ENCODE assay signal across 21 cellular contexts in genomic region chr17:65028537-65028843, GRCh38. TPM values are rescaled to one million over a fixed set of nuclear protein-coding genes. Genes with fewer than 3 reads are reported as not detected.
A peak's percentile ranks its signal among the peaks of the same experiment; 100 is the strongest.
DNase-seq lines count a peak whose midpoint lies in the region; ATAC-seq, FAIRE-seq and TF ChIP-seq lines count a peak whose summit lies in the region.
"Had no signal": no experiment of that assay in that cellular context is flagged by ENCODE, and none has a peak within 500 bp of the region (broad histone marks: within the 10 kb centered on the region; RNA-seq: fewer than 3 reads in every experiment).

No MANE protein-coding gene starts in this region.

- H3K27ac Mint-ChIP-seq in CD14-positive monocyte, result peak overlapping the region in 6 of 7 donors; percentile 34 to 91 (median 85)
- peak overlapping the region; percentile 85 for H3K27ac Mint-ChIP-seq in activated CD4-positive, alpha-beta memory T cell treated with anti-CD3 and anti-CD28 coated beads, Interleukin-2, amount 10 ng/mL, durations not matched to agents 7 days and 5 days
- peak overlapping the region; percentile 37 for H3K27ac Mint-ChIP-seq in mesothelial cell of epicardium

- FAIRE-seq in GM12891 (lab: Jason Lieb, UNC), result peak; percentile 35
- FAIRE-seq: astrocyte, keratinocyte, TTC549 had no signal

- H3K9me3 ChIP-seq in prostate gland, result no peaks in the 10 kb centered on the region
- H3K9me3 ChIP-seq: ovary, SJSA1, uterus had no signal

- no peak overlapping the region for H3K27ac ChIP-seq in prostate gland
- H3K27ac ChIP-seq: ovary, uterus had no signal

- 96% methylated on average over 1 of the region's 1 CpG for WGBS in prostate gland

- H3K4me1 Mint-ChIP-seq in CD14-positive monocyte (peaks cover 45% of the 10 kb centered on the region), mesothelial cell of epicardium (peaks cover 7% of the 10 kb centered on the region)
- peaks cover 77% of the 10 kb centered on the region for H3K4me1 Mint-ChIP-seq in activated CD4-positive, alpha-beta memory T cell treated with anti-CD3 and anti-CD28 coated beads, Interleukin-2, amount 10 ng/mL, durations not matched to agents 7 days and 5 days

- H3K4me3 ChIP-seq in prostate gland, result no peak overlapping the region
- H3K4me3 ChIP-seq: BLaER1, coronary artery, ovary, SJSA1, uterus had no signal

- no peaks in the 10 kb centered on the region for H3K27me3 ChIP-seq in prostate gland (replicated peaks; ENCODE audit: insufficient read depth)
- H3K27me3 ChIP-seq: BLaER1, ovary, SJSA1, uterus had no signal

- H3K9me3 Mint-ChIP-seq in CD14-positive monocyte, result peaks cover 0 to 1% (median 0%) of the 10 kb centered on the region in 7 donors
- no peaks in the 10 kb centered on the region for H3K9me3 Mint-ChIP-seq in activated CD4-positive, alpha-beta memory T cell treated with anti-CD3 and anti-CD28 coated beads, Interleukin-2, amount 10 ng/mL, durations not matched to agents 7 days and 5 days
- H3K9me3 Mint-ChIP-seq in mesothelial cell of epicardium, result peaks cover 3% of the 10 kb centered on the region

- ATAC-seq in HG02798 (IDR thresholded peaks at IDR 0.05; ENCODE audit: poor library complexity, unreplicated experiment) (no peak), HG03135 (IDR thresholded peaks at IDR 0.05; ENCODE audit: unreplicated experiment) (no peak)
- ATAC-seq: esophagus mucosa had no signal

- H3K4me3 Mint-ChIP-seq in CD14-positive monocyte, result no peak overlapping the region
- no peak overlapping the region for H3K4me3 Mint-ChIP-seq in activated CD4-positive, alpha-beta memory T cell treated with anti-CD3 and anti-CD28 coated beads, Interleukin-2, amount 10 ng/mL, durations not matched to agents 7 days and 5 days
- no peak overlapping the region for H3K4me3 Mint-ChIP-seq in mesothelial cell of epicardium

- CTCF ChIA-PET in activated CD4-positive, alpha-beta memory T cell treated with anti-CD3 and anti-CD28 coated beads, Interleukin-2, amount 10 ng/mL, durations not matched to agents 7 days and 5 days (lab: Charles Lee), result interaction anchor here (0.7 to 1.8 kb wide), 7 partner anchors 11 to 127 kb away, joined by 3 to 5 read pairs (median 4); no protein-coding TSS in a partner anchor

- H3K36me3 ChIP-seq in prostate gland, result no peaks in the 10 kb centered on the region
- H3K36me3 ChIP-seq: ovary, uterus had no signal

- DNase-seq in CD14-positive monocyte (ENCODE audit: low spot score), result no peak
- no peak for DNase-seq in GM12891 (ENCODE audit: insufficient read length, low spot score)
- DNase-seq in activated CD4-positive, alpha-beta memory T cell treated with anti-CD3 and anti-CD28 coated beads, Interleukin-2, amount 10 ng/mL, durations not matched to agents 7 days and 5 days, result no peak
- no peak for DNase-seq in mesothelial cell of epicardium (ENCODE audit: low spot score in 2 of 2, unreplicated experiment in 2 of 2)
- no peak for DNase-seq in prostate gland (ENCODE audit: low spot score)
- no peak for DNase-seq in NCI-H82 (lab: John Stamatoyannopoulos, UW)
- DNase-seq: activated CD8-positive, alpha-beta memory T cell treated with anti-CD3 and anti-CD28 coated beads, Interleukin-2, amount 50 U/mL, for 48 hours; HCEC 1CT; head of caudate nucleus; NCI-H226; ovary; uterus had no signal

- no peak for TF ChIP-seq POLR2A in GM12891 (IDR thresholded peaks at IDR 0.05; ENCODE audit: low read depth, low read length)
- TF ChIP-seq POLR2A in prostate gland (IDR thresholded peaks at IDR 0.05), result no peak

- H3K36me3 Mint-ChIP-seq in CD14-positive monocyte (peaks cover 34 to 42% of the 10 kb centered on the region in 2 donors), mesothelial cell of epicardium (peaks cover 5% of the 10 kb centered on the region)
- peaks cover 43% of the 10 kb centered on the region for H3K36me3 Mint-ChIP-seq in activated CD4-positive, alpha-beta memory T cell treated with anti-CD3 and anti-CD28 coated beads, Interleukin-2, amount 10 ng/mL, durations not matched to agents 7 days and 5 days (ENCODE audit: low read depth)

- no peak for TF ChIP-seq CTCF in CD14-positive monocyte (IDR thresholded peaks at IDR 0.05)
- no peak for TF ChIP-seq CTCF in mesothelial cell of epicardium (IDR thresholded peaks at IDR 0.05; ENCODE audit: unreplicated experiment)
- no peak for TF ChIP-seq CTCF in prostate gland (IDR thresholded peaks at IDR 0.05)

- POLR2A ChIA-PET in activated CD4-positive, alpha-beta memory T cell treated with anti-CD3 and anti-CD28 coated beads, Interleukin-2, amount 10 ng/mL, durations not matched to agents 7 days and 5 days (lab: Charles Lee), result interaction anchor here (0.7 to 3.0 kb wide), 7 partner anchors 11 to 108 kb away, joined by 4 to 21 read pairs (median 8); partner anchors contain the start of gene RGS9

- intact Hi-C loops in CD14-positive monocyte (cut with micrococcal nuclease), result loop anchor here in 1 of 2 donors (10.0 kb wide), 1 partner anchor 54 kb away; no protein-coding TSS in a partner anchor
- intact Hi-C loops in prostate gland (cut with DNase I), result no loop called here

- no peaks in the 10 kb centered on the region for H3K4me1 ChIP-seq in prostate gland (replicated peaks)
- H3K4me1 ChIP-seq: uterus had no signal

- H3K27me3 Mint-ChIP-seq in CD14-positive monocyte (ENCODE audit: low read depth in 3 of 3) (no peaks in the 10 kb centered on the region), mesothelial cell of epicardium (ENCODE audit: low read depth) (no peaks in the 10 kb centered on the region)
- no peaks in the 10 kb centered on the region for H3K27me3 Mint-ChIP-seq in activated CD4-positive, alpha-beta memory T cell treated with anti-CD3 and anti-CD28 coated beads, Interleukin-2, amount 10 ng/mL, durations not matched to agents 7 days and 5 days

TF ChIP-seq in GM12891, 5 proteins besides CTCF, POLR2A, EP300 and RAD21:
- TF ChIP-seq SPI1 (IDR thresholded peaks at IDR 0.05; ENCODE audit: low read depth, low read length) (no peak), POU2F2 (IDR thresholded peaks at IDR 0.05; ENCODE audit: low read depth, low read length) (no peak), POLR2AphosphoS5 (IDR thresholded peaks at IDR 0.05; ENCODE audit: low read depth, low read length) (no peak), TAF1 (IDR thresholded peaks at IDR 0.05; ENCODE audit: low read depth, low read length) (no peak), PAX5 (IDR thresholded peaks at IDR 0.05; ENCODE audit: insufficient read depth, low read length, severe bottlenecking) (no peak)

RNA-seq across cellular contexts. Expression of gene GNA13, which starts 28.1 kb away (rescaled TPM):
- 10 to 100 TPM; 40.3 to 49.3 TPM for polyA plus RNA-seq in CD14-positive monocyte
- 19.4 TPM for polyA plus RNA-seq in GM12891 (2012; ENCODE audit: low read depth, missing spikeins)
- 10 to 100 TPM; 95.1 TPM for total RNA-seq in activated CD4-positive, alpha-beta memory T cell treated with anti-CD3 and anti-CD28 coated beads, Interleukin-2, amount 10 ng/mL, durations not matched to agents 7 days and 5 days
- 36.2 to 37.7 TPM (median 37.7 TPM) in 3 replicates for total RNA-seq in mesothelial cell of epicardium
- 10 to 100 TPM; 35.0 to 68.4 TPM for total RNA-seq in prostate gland
